In the genomic region with DNA sequence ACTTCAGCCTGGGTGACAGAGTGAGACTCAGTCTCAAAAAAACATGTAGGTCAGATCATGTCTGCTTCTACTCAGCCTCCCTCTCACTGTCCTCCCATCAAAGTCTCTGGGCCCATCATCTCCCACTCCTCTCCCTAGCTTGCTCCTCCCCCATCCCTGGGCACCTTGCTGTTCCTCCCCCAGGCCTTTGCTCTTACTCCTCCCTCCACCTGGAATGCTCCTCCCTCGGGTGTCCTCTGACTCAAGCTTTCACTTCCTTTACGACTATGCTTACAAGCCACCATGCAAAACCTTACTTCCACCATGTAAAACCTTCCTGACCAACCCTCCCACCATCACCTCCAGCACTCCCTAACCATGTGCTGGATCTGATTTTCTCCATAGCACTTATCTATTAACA, we compare ENCODE assay signal across 9 cellular contexts. TPM values are rescaled to one million over a fixed set of nuclear protein-coding genes. Genes with fewer than 3 reads are reported as not detected.
A peak's percentile ranks its signal among the peaks of the same experiment; 100 is the strongest.
DNase-seq lines count a peak whose midpoint lies in the region; ATAC-seq, FAIRE-seq and TF ChIP-seq lines count a peak whose summit lies in the region.
"Had no signal": no experiment of that assay in that cellular context is flagged by ENCODE, and none has a peak within 500 bp of the region (broad histone marks: within the 10 kb centered on the region; RNA-seq: fewer than 3 reads in every experiment).

No MANE protein-coding gene starts in this region.

- H3K27me3 ChIP-seq in brain microvascular endothelial cell (replicated peaks) = no peaks in the 10 kb centered on the region

- H3K27ac ChIP-seq in brain microvascular endothelial cell = no peak overlapping the region
- H3K27ac ChIP-seq: psoas muscle had no signal

- TF ChIP-seq POLR2A in GM12892 (IDR thresholded peaks at IDR 0.05; ENCODE audit: low read depth, low read length) = no peak

- H3K4me3 ChIP-seq in fibroblast of pulmonary artery (replicated peaks; ENCODE audit: low read depth, low read length) = no peak overlapping the region
- H3K4me3 ChIP-seq in brain microvascular endothelial cell (ENCODE audit: low read depth, low read length) = no peak overlapping the region
- H3K4me3 ChIP-seq: psoas muscle had no signal

- TF ChIP-seq CTCF in fibroblast of pulmonary artery (IDR thresholded peaks at IDR 0.05; ENCODE audit: low read length, missing control alignments) = no peak
- TF ChIP-seq CTCF in brain microvascular endothelial cell (IDR thresholded peaks at IDR 0.05; ENCODE audit: low read depth, low read length, missing control alignments) = no peak

- DNase-seq in GM12892 (ENCODE audit: insufficient read length) = peak; percentile 23
- DNase-seq in HTR-8/SVneo (ENCODE audit: insufficient read length, low spot score) = no peak
- DNase-seq in fibroblast of pulmonary artery (ENCODE audit: low read depth) = peak; percentile 11
- no peak for DNase-seq in T-helper 9 cell
- DNase-seq in brain microvascular endothelial cell = no peak
- no peak for DNase-seq in NCI-H2029 treated with DMSO at 0.1 percent for 48 hours (lab: John Stamatoyannopoulos, UW)

- peaks cover 14% of the 10 kb centered on the region for H3K36me3 ChIP-seq in brain microvascular endothelial cell (replicated peaks)

- ATAC-seq in GM21515 (IDR thresholded peaks at IDR 0.05; ENCODE audit: unreplicated experiment) (peak; percentile 73), SK-N-SH treated with all-trans-retinoic acid at 6 μM for 48 hours (no peak)

- FAIRE-seq in GM12892 (lab: Jason Lieb, UNC) (peak; percentile 56), HTR-8/SVneo (lab: Jason Lieb, UNC) (peak; percentile 46)

- in situ Hi-C loops in brain microvascular endothelial cell (cut with HindIII; ENCODE audit: low pct_ligation_motif_present, low sequenced_read_pairs) = no loop called here

TF ChIP-seq in SK-N-SH treated with all-trans-retinoic acid at 6 μM for 48 hours, 23 proteins besides CTCF, POLR2A, EP300 and RAD21:
- TF ChIP-seq BACH2 (CRISPR knock-in tag; IDR thresholded peaks at IDR 0.05; ENCODE audit: borderline replicate concordance) (no peak), ZFP30 (CRISPR knock-in tag; IDR thresholded peaks at IDR 0.05) (no peak), ARNTL (CRISPR knock-in tag; IDR thresholded peaks at IDR 0.05; ENCODE audit: borderline replicate concordance, low read depth) (no peak), TOX (CRISPR knock-in tag; IDR thresholded peaks at IDR 0.05; ENCODE audit: borderline replicate concordance) (no peak), ISL1 (CRISPR knock-in tag; IDR thresholded peaks at IDR 0.05) (no peak), GLIS3 (CRISPR knock-in tag; IDR thresholded peaks at IDR 0.05) (no peak), ZNF565 (CRISPR knock-in tag; conservative IDR thresholded peaks at IDR 0.05; ENCODE audit: low read depth) (no peak), ZNF8 (CRISPR knock-in tag; IDR thresholded peaks at IDR 0.05) (no peak), ZFP3 (CRISPR knock-in tag; IDR thresholded peaks at IDR 0.05) (no peak), SNAI2 (CRISPR knock-in tag; IDR thresholded peaks at IDR 0.05) (no peak), RARB (CRISPR knock-in tag; IDR thresholded peaks at IDR 0.05) (no peak), TCF4 (CRISPR knock-in tag; IDR thresholded peaks at IDR 0.05; ENCODE audit: borderline replicate concordance) (no peak), PPARA (CRISPR knock-in tag; IDR thresholded peaks at IDR 0.05; ENCODE audit: borderline replicate concordance) (no peak)
- TF ChIP-seq, protein P1, sequence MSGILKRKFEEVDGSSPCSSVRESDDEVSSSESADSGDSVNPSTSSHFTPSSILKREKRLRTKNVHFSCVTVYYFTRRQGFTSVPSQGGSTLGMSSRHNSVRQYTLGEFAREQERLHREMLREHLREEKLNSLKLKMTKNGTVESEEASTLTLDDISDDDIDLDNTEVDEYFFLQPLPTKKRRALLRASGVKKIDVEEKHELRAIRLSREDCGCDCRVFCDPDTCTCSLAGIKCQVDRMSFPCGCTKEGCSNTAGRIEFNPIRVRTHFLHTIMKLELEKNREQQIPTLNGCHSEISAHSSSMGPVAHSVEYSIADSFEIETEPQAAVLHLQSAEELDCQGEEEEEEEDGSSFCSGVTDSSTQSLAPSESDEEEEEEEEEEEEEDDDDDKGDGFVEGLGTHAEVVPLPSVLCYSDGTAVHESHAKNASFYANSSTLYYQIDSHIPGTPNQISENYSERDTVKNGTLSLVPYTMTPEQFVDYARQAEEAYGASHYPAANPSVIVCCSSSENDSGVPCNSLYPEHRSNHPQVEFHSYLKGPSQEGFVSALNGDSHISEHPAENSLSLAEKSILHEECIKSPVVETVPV (CRISPR knock-in tag; IDR thresholded peaks at IDR 0.05) = no peak
- TF ChIP-seq, protein P2, sequence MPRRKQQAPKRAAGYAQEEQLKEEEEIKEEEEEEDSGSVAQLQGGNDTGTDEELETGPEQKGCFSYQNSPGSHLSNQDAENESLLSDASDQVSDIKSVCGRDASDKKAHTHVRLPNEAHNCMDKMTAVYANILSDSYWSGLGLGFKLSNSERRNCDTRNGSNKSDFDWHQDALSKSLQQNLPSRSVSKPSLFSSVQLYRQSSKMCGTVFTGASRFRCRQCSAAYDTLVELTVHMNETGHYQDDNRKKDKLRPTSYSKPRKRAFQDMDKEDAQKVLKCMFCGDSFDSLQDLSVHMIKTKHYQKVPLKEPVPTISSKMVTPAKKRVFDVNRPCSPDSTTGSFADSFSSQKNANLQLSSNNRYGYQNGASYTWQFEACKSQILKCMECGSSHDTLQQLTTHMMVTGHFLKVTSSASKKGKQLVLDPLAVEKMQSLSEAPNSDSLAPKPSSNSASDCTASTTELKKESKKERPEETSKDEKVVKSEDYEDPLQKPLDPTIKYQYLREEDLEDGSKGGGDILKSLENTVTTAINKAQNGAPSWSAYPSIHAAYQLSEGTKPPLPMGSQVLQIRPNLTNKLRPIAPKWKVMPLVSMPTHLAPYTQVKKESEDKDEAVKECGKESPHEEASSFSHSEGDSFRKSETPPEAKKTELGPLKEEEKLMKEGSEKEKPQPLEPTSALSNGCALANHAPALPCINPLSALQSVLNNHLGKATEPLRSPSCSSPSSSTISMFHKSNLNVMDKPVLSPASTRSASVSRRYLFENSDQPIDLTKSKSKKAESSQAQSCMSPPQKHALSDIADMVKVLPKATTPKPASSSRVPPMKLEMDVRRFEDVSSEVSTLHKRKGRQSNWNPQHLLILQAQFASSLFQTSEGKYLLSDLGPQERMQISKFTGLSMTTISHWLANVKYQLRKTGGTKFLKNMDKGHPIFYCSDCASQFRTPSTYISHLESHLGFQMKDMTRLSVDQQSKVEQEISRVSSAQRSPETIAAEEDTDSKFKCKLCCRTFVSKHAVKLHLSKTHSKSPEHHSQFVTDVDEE (CRISPR knock-in tag; IDR thresholded peaks at IDR 0.05) = no peak
- TF ChIP-seq, protein P3, sequence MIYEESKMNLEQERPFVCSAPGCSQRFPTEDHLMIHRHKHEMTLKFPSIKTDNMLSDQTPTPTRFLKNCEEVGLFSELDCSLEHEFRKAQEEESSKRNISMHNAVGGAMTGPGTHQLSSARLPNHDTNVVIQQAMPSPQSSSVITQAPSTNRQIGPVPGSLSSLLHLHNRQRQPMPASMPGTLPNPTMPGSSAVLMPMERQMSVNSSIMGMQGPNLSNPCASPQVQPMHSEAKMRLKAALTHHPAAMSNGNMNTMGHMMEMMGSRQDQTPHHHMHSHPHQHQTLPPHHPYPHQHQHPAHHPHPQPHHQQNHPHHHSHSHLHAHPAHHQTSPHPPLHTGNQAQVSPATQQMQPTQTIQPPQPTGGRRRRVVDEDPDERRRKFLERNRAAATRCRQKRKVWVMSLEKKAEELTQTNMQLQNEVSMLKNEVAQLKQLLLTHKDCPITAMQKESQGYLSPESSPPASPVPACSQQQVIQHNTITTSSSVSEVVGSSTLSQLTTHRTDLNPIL (CRISPR knock-in tag; IDR thresholded peaks at IDR 0.05; ENCODE audit: low read depth) = no peak
- TF ChIP-seq, protein P4, sequence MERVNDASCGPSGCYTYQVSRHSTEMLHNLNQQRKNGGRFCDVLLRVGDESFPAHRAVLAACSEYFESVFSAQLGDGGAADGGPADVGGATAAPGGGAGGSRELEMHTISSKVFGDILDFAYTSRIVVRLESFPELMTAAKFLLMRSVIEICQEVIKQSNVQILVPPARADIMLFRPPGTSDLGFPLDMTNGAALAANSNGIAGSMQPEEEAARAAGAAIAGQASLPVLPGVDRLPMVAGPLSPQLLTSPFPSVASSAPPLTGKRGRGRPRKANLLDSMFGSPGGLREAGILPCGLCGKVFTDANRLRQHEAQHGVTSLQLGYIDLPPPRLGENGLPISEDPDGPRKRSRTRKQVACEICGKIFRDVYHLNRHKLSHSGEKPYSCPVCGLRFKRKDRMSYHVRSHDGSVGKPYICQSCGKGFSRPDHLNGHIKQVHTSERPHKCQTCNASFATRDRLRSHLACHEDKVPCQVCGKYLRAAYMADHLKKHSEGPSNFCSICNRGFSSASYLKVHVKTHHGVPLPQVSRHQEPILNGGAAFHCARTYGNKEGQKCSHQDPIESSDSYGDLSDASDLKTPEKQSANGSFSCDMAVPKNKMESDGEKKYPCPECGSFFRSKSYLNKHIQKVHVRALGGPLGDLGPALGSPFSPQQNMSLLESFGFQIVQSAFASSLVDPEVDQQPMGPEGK (CRISPR knock-in tag; IDR thresholded peaks at IDR 0.05; ENCODE audit: borderline replicate concordance) = no peak

RNA-seq across cellular contexts. Expression of a gene that starts 51.5 kb away (rescaled TPM):
- polyA plus RNA-seq in GM12892 (2012; ENCODE audit: missing spikeins) = 9.3 TPM

Comparison
In these comparisons a context has a peak if more than half of its experiments do, and no peak if none do; other contexts are left out.
1. DNase-seq: peak in GM12892 (single experiment) and fibroblast of pulmonary artery (single experiment); none in HTR-8/SVneo (single experiment), T-helper 9 cell (single experiment), brain microvascular endothelial cell (single experiment) and NCI-H2029 treated with DMSO at 0.1 percent for 48 hours (single experiment).